In genomic region chr5:132689518-132689917, GRCh38 we compare ENCODE assay signal across 23 cellular contexts. TPM values are rescaled to one million over a fixed set of nuclear protein-coding genes. Genes with fewer than 3 reads are reported as not detected.
"Had no signal": no experiment of that assay in that cellular context is flagged by ENCODE, and none has a peak within 500 bp of the region (broad histone marks: within the 10 kb centered on the region; RNA-seq: fewer than 3 reads in every experiment).

No MANE protein-coding gene starts in this region.

- H3K4me3 ChIP-seq: heart left ventricle, psoas muscle, right lobe of liver, suprapubic skin had no signal

- ATAC-seq: heart left ventricle, psoas muscle, right lobe of liver, WTC11 had no signal

- H3K9me3 Mint-ChIP-seq: activated CD4-positive, alpha-beta memory T cell treated with anti-CD3 and anti-CD28 coated beads, Interleukin-2, amount 10 ng/mL, durations not matched to agents 7 days and 5 days; endodermal cell; immature natural killer cell; neural crest cell had no signal

- H3K27ac Mint-ChIP-seq: endodermal cell, immature natural killer cell had no signal

- DNase-seq: activated CD4-positive, alpha-beta memory T cell treated with anti-CD3 and anti-CD28 coated beads, Interleukin-2, amount 10 ng/mL, durations not matched to agents 7 days and 5 days; activated CD8-positive, alpha-beta memory T cell treated with anti-CD3 and anti-CD28 coated beads, Interleukin-2, amount 50 U/mL, for 4 hours; activated naive CD4-positive, alpha-beta T cell treated with Interleukin-2 at 50 U/mL for 16 hours; endodermal cell; heart left ventricle; immature natural killer cell; mesendoderm; psoas muscle; right lobe of liver; stimulated activated naive CD8-positive, alpha-beta T cell treated with anti-CD3 and anti-CD28 coated beads, Interleukin-15, Interleukin-2, amounts not matched to agents 100 U/mL and 50 U/mL, for 24 hours had no signal

- H3K4me1 Mint-ChIP-seq: endodermal cell, neural crest cell, WTC11 had no signal

- H3K27ac ChIP-seq: heart left ventricle, psoas muscle, right lobe of liver, suprapubic skin had no signal

- H3K27me3 ChIP-seq: heart left ventricle, right lobe of liver, suprapubic skin had no signal

- FAIRE-seq: astrocyte, bronchial epithelial cell, frontal cortex, TTC549 had no signal

- H3K9me3 ChIP-seq: heart left ventricle, psoas muscle, right lobe of liver, suprapubic skin had no signal

- H3K4me3 Mint-ChIP-seq: activated CD4-positive, alpha-beta memory T cell treated with anti-CD3 and anti-CD28 coated beads, Interleukin-2, amount 10 ng/mL, durations not matched to agents 7 days and 5 days; endodermal cell; immature natural killer cell; neural crest cell; WTC11 had no signal

- H3K4me1 ChIP-seq: psoas muscle, right lobe of liver, suprapubic skin had no signal

- H3K36me3 ChIP-seq: right lobe of liver had no signal

- H3K36me3 Mint-ChIP-seq: WTC11 had no signal

RNA-seq across cellular contexts. Expression of gene IL4, which starts 15.7 kb away (rescaled TPM):
- total RNA-seq: astrocyte, bronchial epithelial cell, chondrocyte, dermis microvascular lymphatic vessel endothelial cell, endodermal cell, epithelial cell of proximal tubule, frontal cortex, heart left ventricle, lower leg skin, neural crest cell, osteocyte, psoas muscle, right lobe of liver, suprapubic skin, WTC11 had no signal
- polyA plus RNA-seq: adipose tissue, heart left ventricle, immature natural killer cell, psoas muscle had no signal

RNA-seq across cellular contexts. Expression of gene IL13, which starts 31.5 kb away (rescaled TPM):
- total RNA-seq: astrocyte, bronchial epithelial cell, chondrocyte, dermis microvascular lymphatic vessel endothelial cell, endodermal cell, epithelial cell of proximal tubule, frontal cortex, lower leg skin, neural crest cell, osteocyte, psoas muscle, WTC11 had no signal
- polyA plus RNA-seq: heart left ventricle, psoas muscle had no signal

RNA-seq across cellular contexts. Expression of gene CCNI2, which starts 57.7 kb away (rescaled TPM):
- total RNA-seq: bronchial epithelial cell, chondrocyte, neural crest cell, osteocyte, psoas muscle, suprapubic skin had no signal
- polyA plus RNA-seq: psoas muscle had no signal
